8 cellular contexts compared by ENCODE assay signal in the genomic region with DNA sequence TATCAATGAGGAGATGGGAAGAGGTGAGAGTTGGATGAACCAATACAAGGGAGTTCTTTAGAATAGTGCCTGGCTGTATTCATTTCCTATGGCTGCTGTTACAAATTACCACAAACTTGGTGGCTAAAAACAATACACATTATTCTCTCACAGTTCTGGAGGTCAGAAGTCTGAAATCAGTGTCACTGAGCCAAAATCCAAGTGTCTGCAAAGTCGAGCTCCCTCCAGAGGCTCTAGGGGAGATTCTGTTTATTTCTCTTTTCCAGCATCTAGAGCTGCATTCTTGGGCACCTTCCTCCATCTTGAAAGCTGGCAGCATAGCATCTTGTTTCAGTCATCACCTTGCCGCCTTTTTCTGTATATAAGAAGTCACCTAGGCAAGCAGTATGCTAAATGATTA. TPM values are rescaled to one million over a fixed set of nuclear protein-coding genes. Genes with fewer than 3 reads are reported as not detected.
"Had no signal": no experiment of that assay in that cellular context is flagged by ENCODE, and none has a peak within 500 bp of the region (broad histone marks: within the 10 kb centered on the region; RNA-seq: fewer than 3 reads in every experiment).

No MANE protein-coding gene starts in this region.

RNA-seq across cellular contexts. Expression of a gene that starts 55.7 kb away (rescaled TPM):
- total RNA-seq: LHCN-M2, MCF 10A, NCI-H460, PC-3, Peyer's patch, Right ventricle myocardium superior, SJSA1 had no signal
- polyA plus RNA-seq: SK-N-SH had no signal
